In genomic region chrX:133602881-133603280, GRCh38 we compare ENCODE assay signal across 33 cellular contexts.
"Had no signal": no experiment of that assay in that cellular context is flagged by ENCODE, and none has a peak within 500 bp of the region (broad histone marks: within the 10 kb centered on the region; RNA-seq: fewer than 3 reads in every experiment).

No MANE protein-coding gene starts in this region.

- H3K27ac ChIP-seq: adrenal gland, cardiac muscle cell, VCaP had no signal

- ATAC-seq: activated CD8-positive, alpha-beta T cell treated with anti-CD3 and anti-CD28 coated beads for 36 hours; activated naive CD4-positive, alpha-beta T cell treated with anti-CD3 and anti-CD28 coated beads, Interleukin-2, amount 50 U/mL, for 72 hours; activated T-cell treated with anti-CD3 and anti-CD28 coated beads, Interleukin-2, amount 50 U/mL, for 4 hours; activated T-cell treated with anti-CD3 and anti-CD28 coated beads, Interleukin-2, amount 50 U/mL, for 72 hours; activated T-helper 17 cell treated with anti-CD3 and anti-CD28 coated beads, Interleukin-2, amount 50 U/mL, for 72 hours had no signal

- H3K36me3 ChIP-seq: adrenal gland, cardiac muscle cell had no signal

- H3K4me1 ChIP-seq: adrenal gland had no signal

- H3K27me3 ChIP-seq: cardiac muscle cell had no signal

- FAIRE-seq: bronchial epithelial cell, TTC549 had no signal

- H3K4me3 ChIP-seq: adrenal gland, cardiac muscle cell had no signal

- DNase-seq: activated B cell treated with CpG ODN at 0.5 μM for 24 hours; activated CD4-positive, alpha-beta memory T cell treated with anti-CD3 and anti-CD28 coated beads for 36 hours; activated CD4-positive, alpha-beta T cell treated with anti-CD3 and anti-CD28 coated beads for 4 hours; activated CD4-positive, alpha-beta T cell treated with anti-CD3 and anti-CD28 coated beads, Interleukin-2, amount 10 ng/mL, durations not matched to agents 24 days and 14 days; activated CD4-positive, alpha-beta T cell treated with anti-CD3 and anti-CD28 coated beads, Interleukin-2, amount 50 U/mL, for 1 hour; activated CD4-positive, alpha-beta T cell treated with anti-CD3 and anti-CD28 coated beads, Interleukin-2, amount 50 U/mL, for 4 hours; activated CD4-positive, CD25-positive, alpha-beta regulatory T cell treated with anti-CD3 and anti-CD28 coated beads, Interleukin-2, amount 50 U/mL, for 72 hours; activated CD8-positive, alpha-beta memory T cell treated with anti-CD3 and anti-CD28 coated beads, Interleukin-2, amount 50 U/mL, for 4 hours; activated CD8-positive, alpha-beta T cell treated with anti-CD3 and anti-CD28 coated beads for 36 hours; activated effector memory CD4-positive, alpha-beta T cell treated with anti-CD3 and anti-CD28 coated beads, Interleukin-2, amount 50 U/mL, for 16 hours; activated gamma-delta T cell treated with Interleukin-2 at 50 U/mL for 16 hours; activated naive CD4-positive, alpha-beta T cell; activated naive CD4-positive, alpha-beta T cell treated with anti-CD3 and anti-CD28 coated beads for 36 hours; activated naive CD4-positive, alpha-beta T cell treated with anti-CD3 and anti-CD28 coated beads, Interleukin-2, amount 50 U/mL, for 16 hours; activated naive CD8-positive, alpha-beta T cell treated with anti-CD3 and anti-CD28 coated beads for 36 hours; activated T-cell treated with anti-CD3 and anti-CD28 coated beads for 4 hours; activated T-cell treated with anti-CD3 and anti-CD28 coated beads, Interleukin-2, amount 50 U/mL, for 1 hour; activated T-cell treated with anti-CD3 and anti-CD28 coated beads, Interleukin-2, amount 50 U/mL, for 4 hours; activated T-cell treated with anti-CD3 and anti-CD28 coated beads, Interleukin-2, amount 50 U/mL, for 72 hours; adrenal gland; amniotic stem cell; aorta; caudate nucleus; cerebellar nuclear complex; T-helper 1 cell; T-helper 2 cell; T-helper 9 cell had no signal

- H3K9me3 ChIP-seq: adrenal gland had no signal
